In genomic region chr14:92524603-92525185, GRCh38 we compare ENCODE assay signal across 18 cellular contexts. TPM values are rescaled to one million over a fixed set of nuclear protein-coding genes. Genes with fewer than 3 reads are reported as not detected.
DNase-seq lines count a peak whose midpoint lies in the region; ATAC-seq and TF ChIP-seq lines count a peak whose summit lies in the region.
"Had no signal": no experiment of that assay in that cellular context is flagged by ENCODE, and none has a peak within 500 bp of the region (broad histone marks: within the 10 kb centered on the region; RNA-seq: fewer than 3 reads in every experiment).

No MANE protein-coding gene starts in this region.

- intact Hi-C loops in transverse colon (cut with DNase I; ENCODE audit: low total_unique reads), result no loop called here

- POLR2A ChIA-PET in T-cell (lab: Charles Lee), result interaction anchor here in 1 of 2 donors (0.8 kb wide), 1 partner anchor 15 kb away, joined by 3 read pairs; no protein-coding TSS in a partner anchor

- H3K4me1 ChIP-seq in muscle layer of colon (ENCODE audit: insufficient read depth, low read length), result peaks cover 48% of the 10 kb centered on the region
- H3K4me1 ChIP-seq in transverse colon, result peaks cover 5 to 35% (median 19%) of the 10 kb centered on the region in 4 donors
- no peaks in the 10 kb centered on the region for H3K4me1 ChIP-seq in Karpas-422 (ENCODE audit: low read length)
- H3K4me1 ChIP-seq: body of pancreas, prostate gland had no signal

- in situ Hi-C loops in transverse colon (cut with MboI; ENCODE audit: low pct_ligation_motif_present in 1 of 4, low pct_unique_long_range_greater_than_20kb in 1 of 4, low sequenced_read_pairs in 3 of 4), result no loop called here

- H3K27me3 Mint-ChIP-seq in T-cell, result no peaks in the 10 kb centered on the region

- H3K27me3 ChIP-seq in muscle layer of colon (ENCODE audit: control insufficient read depth in 1 of 2, insufficient read depth in 2 of 2, low read length in 2 of 2) (no peaks in the 10 kb centered on the region), transverse colon (no peaks in the 10 kb centered on the region), Karpas-422 (ENCODE audit: low read length) (no peaks in the 10 kb centered on the region)
- H3K27me3 ChIP-seq: body of pancreas, esophagus muscularis mucosa had no signal

- H3K4me3 Mint-ChIP-seq in T-cell, result no peak overlapping the region
- H3K4me3 Mint-ChIP-seq: CD4-positive, CD25-positive, alpha-beta regulatory T cell; H9 had no signal

- whole genome bisulfite sequencing in transverse colon (ENCODE audit: low coverage in 1 of 2), 2 donors, result 62% methylated on average over 10 of the region's 10 CpGs; no CpG with 5 or more reads in 1 of the 2 donors

- H3K27ac ChIP-seq in muscle layer of colon (ENCODE audit: low read depth, low read length) (peak overlapping the region; percentile 27), transverse colon (peak overlapping the region; percentile 8 to 67 (median 56)), Karpas-422 (ENCODE audit: low read length) (no peak overlapping the region)
- H3K27ac ChIP-seq: body of pancreas, esophagus muscularis mucosa, prostate gland, RWPE1, WERI-Rb-1 had no signal

- peak overlapping the region; percentile 15 to 68 for H3K27ac Mint-ChIP-seq in T-cell
- H3K27ac Mint-ChIP-seq: H9 had no signal

- TF ChIP-seq EP300 in transverse colon (IDR thresholded peaks at IDR 0.05; ENCODE audit: low read depth), result no peak

- H3K4me3 ChIP-seq in muscle layer of colon (ENCODE audit: low read depth in 1 of 2, low read length in 2 of 2), result no peak overlapping the region
- H3K4me3 ChIP-seq in transverse colon, result no peak overlapping the region
- no peak overlapping the region for H3K4me3 ChIP-seq in Karpas-422 (ENCODE audit: low read length)
- H3K4me3 ChIP-seq: A549, body of pancreas, esophagus muscularis mucosa, prostate gland had no signal

- CTCF ChIA-PET in T-cell (lab: Charles Lee), result no interaction called here

- H3K9me3 Mint-ChIP-seq in T-cell, result peaks cover 0 to 9% (median 0%) of the 10 kb centered on the region in 3 donors
- H3K9me3 Mint-ChIP-seq: CD4-positive, CD25-positive, alpha-beta regulatory T cell; H9 had no signal

- ATAC-seq in T-cell (replicated peaks in 1 of 4), result peak in 3 of 4 experiments; percentile 20 to 45 (median 45)
- ATAC-seq: body of pancreas had no signal

- no peak overlapping the region for H3K9ac ChIP-seq in muscle layer of colon (ENCODE audit: low read length)
- H3K9ac ChIP-seq in Karpas-422 (ENCODE audit: low read length), result no peak overlapping the region

- peaks cover 5% of the 10 kb centered on the region for H3K36me3 Mint-ChIP-seq in T-cell

- no peaks in the 10 kb centered on the region for H4K20me1 ChIP-seq in Karpas-422 (ENCODE audit: insufficient read depth, low read depth, low read length)

- H3K36me3 ChIP-seq in muscle layer of colon (ENCODE audit: insufficient read depth, low read length) (no peaks in the 10 kb centered on the region), transverse colon (no peaks in the 10 kb centered on the region), Karpas-422 (ENCODE audit: insufficient read depth, low read length) (no peaks in the 10 kb centered on the region)
- H3K36me3 ChIP-seq: esophagus muscularis mucosa, prostate gland, WERI-Rb-1 had no signal

- H2AFZ ChIP-seq in Karpas-422 (ENCODE audit: low read length), result no peak overlapping the region

- H3K9me2 ChIP-seq in Karpas-422 (replicated peaks; ENCODE audit: insufficient read depth, low read length), result no peaks in the 10 kb centered on the region

- TF ChIP-seq POLR2A in transverse colon (IDR thresholded peaks at IDR 0.05), result no peak

- no peak for TF ChIP-seq CTCF in transverse colon (IDR thresholded peaks at IDR 0.05)

- no peaks in the 10 kb centered on the region for H3K79me2 ChIP-seq in Karpas-422 (ENCODE audit: low read length)

- DNase-seq in activated T-cell treated with anti-CD3 and anti-CD28 coated beads, Interleukin-2, amount 50 U/mL, for 1 hour, result peak; percentile 18
- DNase-seq in activated T-cell treated with anti-CD3 and anti-CD28 coated beads for 4 hours (no peak), T-cell (no peak), transverse colon (no peak), AML-193 (lab: John Stamatoyannopoulos, UW) (no peak), Karpas-422 (no peak), pons (ENCODE audit: low spot score) (no peak)
- DNase-seq: body of pancreas; CD4-positive, CD25-positive, alpha-beta regulatory T cell; H9; NCI-H187; NCI-H446; WERI-Rb-1 had no signal

- H3K4me1 Mint-ChIP-seq in T-cell, result peaks cover 39 to 55% (median 39%) of the 10 kb centered on the region in 3 donors
- H3K4me1 Mint-ChIP-seq: H9 had no signal

- no peak overlapping the region for H3K4me2 ChIP-seq in Karpas-422 (ENCODE audit: low read depth, low read length, poor library complexity, severe bottlenecking)
- H3K4me2 ChIP-seq: A549 had no signal

- H3K9me3 ChIP-seq in muscle layer of colon (ENCODE audit: low read length) (no peaks in the 10 kb centered on the region), transverse colon (no peaks in the 10 kb centered on the region), Karpas-422 (ENCODE audit: low read length) (no peaks in the 10 kb centered on the region)
- H3K9me3 ChIP-seq: A549, body of pancreas, esophagus muscularis mucosa, prostate gland had no signal

RNA-seq across cellular contexts. Expression of gene RIN3, which starts 11.1 kb away (rescaled TPM):
- total RNA-seq in T-cell (100 to 1,000 TPM in 2 of 5 donors, 10 to 100 TPM in 3; 89.9 to 107 (median 97.0) TPM), transverse colon (10 to 100 TPM; 16.2 to 24.3 (median 20.7) TPM)
- total RNA-seq in Karpas-422 (2014; rRNA removed; shearing (Covaris generic); ENCODE audit: low replicate concordance), result not detected in 2 replicates

Comparison
In these comparisons a context has a peak if more than half of its experiments do, and no peak if none do; other contexts are left out.
1. RNA of gene RIN3, which starts 11.1 kb away (total RNA-seq): 89.9 to 107 TPM in T-cell and 16.2 to 24.3 TPM in transverse colon; not detected in Karpas-422; every median in the first group is over 10 times any median in the second.